Comparison of ENCODE assay signal across 23 cellular contexts in the genomic region with DNA sequence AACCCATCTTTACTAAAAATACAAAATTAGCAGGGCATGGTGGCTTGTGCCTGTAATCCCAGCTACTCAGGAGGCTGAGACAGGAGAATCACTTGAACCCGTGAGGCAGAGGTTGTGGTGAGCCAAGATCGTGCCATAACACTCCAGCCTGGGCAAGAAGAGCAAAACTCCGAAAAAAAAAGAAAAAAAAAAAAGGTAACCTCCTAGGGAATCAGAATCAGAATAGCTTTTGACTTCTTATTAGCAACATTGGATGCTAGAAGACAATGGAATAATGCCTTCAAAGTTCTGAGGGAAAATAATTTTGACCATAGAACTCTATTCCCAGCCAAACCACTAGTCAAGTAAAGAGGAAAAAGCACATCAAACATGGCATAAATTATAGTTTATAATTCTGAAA.
"Had no signal": no experiment of that assay in that cellular context is flagged by ENCODE, and none has a peak within 500 bp of the region (broad histone marks: within the 10 kb centered on the region; RNA-seq: fewer than 3 reads in every experiment).

No MANE protein-coding gene starts in this region.

- H3K27ac ChIP-seq: colonic mucosa, epithelial cell of prostate, esophagus squamous epithelium, gastrocnemius medialis, heart right ventricle, left lung, lower lobe of right lung had no signal

- H3K36me3 ChIP-seq: colonic mucosa, esophagus squamous epithelium, gastrocnemius medialis, heart right ventricle, left lung, lower lobe of right lung had no signal

- ATAC-seq: effector memory CD8-positive, alpha-beta T cell; esophagus mucosa; gastrocnemius medialis; heart right ventricle; left cardiac atrium; left lung; left ventricle myocardium superior; lower lobe of right lung; mucosa of descending colon had no signal

- H3K4me1 ChIP-seq: gastrocnemius medialis, left lung had no signal

- H3K4me3 ChIP-seq: colonic mucosa, esophagus squamous epithelium, gastrocnemius medialis, heart right ventricle, left lung, lower lobe of right lung, mucosa of descending colon had no signal

- H3K9me3 ChIP-seq: colonic mucosa, esophagus squamous epithelium, gastrocnemius medialis, heart right ventricle, left lung, lower lobe of right lung, mucosa of descending colon had no signal

- DNase-seq: colonic mucosa; cortex of kidney; effector CD8-positive, alpha-beta T cell; effector memory CD8-positive, alpha-beta T cell; endodermal cell; erythroblast; esophagus squamous epithelium; foreskin fibroblast; foreskin melanocyte; gastrocnemius medialis; glutamatergic neuron; head of caudate nucleus; heart right ventricle; hippocampal formation; left cardiac atrium; left lung; left ventricle myocardium superior; lower lobe of right lung; mesenchymal stem cell; mucosa of descending colon; naive B cell had no signal
